Comparison of ENCODE assay signal across 1 cellular context in genomic region chr17:79812206-79812968, GRCh38.
TF ChIP-seq lines count a peak whose summit lies in the region.

No MANE protein-coding gene starts in this region.

TF ChIP-seq in H1, 55 proteins besides CTCF, POLR2A, EP300 and RAD21 (continued from another document):
- no peak for TF ChIP-seq ATF2 (IDR thresholded peaks at IDR 0.05; ENCODE audit: low read length)
- no peak for TF ChIP-seq TEAD4 (IDR thresholded peaks at IDR 0.05; ENCODE audit: low read depth, low read length)
- no peak for TF ChIP-seq USF2 (IDR thresholded peaks at IDR 0.05; ENCODE audit: low read length)
- TF ChIP-seq POLR2AphosphoS5 (IDR thresholded peaks at IDR 0.05; ENCODE audit: low read depth, low read length) = no peak
- TF ChIP-seq POU5F1 (IDR thresholded peaks at IDR 0.05; ENCODE audit: low read depth, low read length) = no peak
- TF ChIP-seq SUZ12 (IDR thresholded peaks at IDR 0.05; ENCODE audit: low read length) = peak; percentile 96
- TF ChIP-seq SP1 (IDR thresholded peaks at IDR 0.05; ENCODE audit: low read depth, low read length) = no peak
- no peak for TF ChIP-seq GTF2F1 (IDR thresholded peaks at IDR 0.05; ENCODE audit: borderline replicate concordance, low read depth, low read length)
- no peak for TF ChIP-seq EGR1 (IDR thresholded peaks at IDR 0.05; ENCODE audit: borderline replicate concordance, low read depth, low read length)
- TF ChIP-seq RNF2 (IDR thresholded peaks at IDR 0.05; ENCODE audit: borderline replicate concordance, low read depth, low read length, missing control alignments, poor library complexity, severe bottlenecking) = peak; percentile 91
- TF ChIP-seq CBX8 (IDR thresholded peaks at IDR 0.05; ENCODE audit: borderline replicate concordance, low read depth, low read length) = peak; percentile 70
- TF ChIP-seq CEBPB (IDR thresholded peaks at IDR 0.05; ENCODE audit: low read depth, low read length) = no peak
- TF ChIP-seq KDM4A (IDR thresholded peaks at IDR 0.05; ENCODE audit: low read depth, low read length, severe bottlenecking) = peak; percentile 19
